ENCODE assay signal across 16 cellular contexts in the genomic region with DNA sequence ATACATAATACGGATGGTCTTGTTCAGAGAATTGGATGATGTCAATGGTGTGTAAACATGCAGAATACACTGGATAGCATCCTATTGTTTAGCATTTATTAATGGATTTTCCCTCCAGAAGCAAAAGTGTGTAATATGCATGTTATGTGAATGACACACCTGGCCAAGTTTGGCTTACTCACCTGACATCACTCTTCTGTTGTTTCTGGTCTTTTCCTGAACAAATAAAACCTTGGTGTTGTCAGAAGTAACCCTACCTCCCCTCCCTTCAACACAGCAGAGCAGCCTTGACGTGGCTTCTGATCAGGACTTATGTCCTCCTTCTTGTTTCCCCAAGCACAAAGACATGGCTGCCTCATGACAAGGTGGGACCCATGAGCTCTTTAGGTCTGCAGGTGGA.
DNase-seq lines count a peak whose midpoint lies in the region; ATAC-seq and TF ChIP-seq lines count a peak whose summit lies in the region.
"Had no signal": no experiment of that assay in that cellular context is flagged by ENCODE, and none has a peak within 500 bp of the region (broad histone marks: within the 10 kb centered on the region; RNA-seq: fewer than 3 reads in every experiment).

No MANE protein-coding gene starts in this region.

- peak overlapping the region; percentile 25 for H3K27ac ChIP-seq in epithelial cell of prostate
- H3K27ac ChIP-seq: 22Rv1 had no signal

- no peak for ATAC-seq in activated T-cell treated with anti-CD3 and anti-CD28 coated beads, Interleukin-2, amount 50 U/mL, for 72 hours (replicated peaks in 1 of 2)
- ATAC-seq: CD8-positive, alpha-beta T cell; GM12878; HepG2 had no signal

- H3K36me3 Mint-ChIP-seq in activated T-cell treated with anti-CD3 and anti-CD28 coated beads, Interleukin-2, amount 50 U/mL, for 72 hours (ENCODE audit: insufficient read depth in 2 of 2): no peaks in the 10 kb centered on the region
- no peaks in the 10 kb centered on the region for H3K36me3 Mint-ChIP-seq in nephron progenitor cell (ENCODE audit: low read depth)
- H3K36me3 Mint-ChIP-seq: CD14-positive monocyte; CD8-positive, alpha-beta T cell had no signal

- H3K27me3 Mint-ChIP-seq in activated T-cell treated with anti-CD3 and anti-CD28 coated beads, Interleukin-2, amount 50 U/mL, for 72 hours (ENCODE audit: low read depth): no peaks in the 10 kb centered on the region
- peaks cover 14% of the 10 kb centered on the region for H3K27me3 Mint-ChIP-seq in nephron progenitor cell (ENCODE audit: low read depth, poor library complexity)

- peak in 2 of 3 experiments; percentile 50 to 69 for DNase-seq in NCI-H1417 (lab: John Stamatoyannopoulos, UW)
- no peak for DNase-seq in NCI-H1417 treated with DMSO at 0.1 percent for 48 hours (lab: John Stamatoyannopoulos, UW)
- DNase-seq in DMS153 (lab: John Stamatoyannopoulos, UW): peak; percentile 85
- peak; percentile 98 for DNase-seq in NCI-H748 treated with DMSO at 0.1 percent for 48 hours (lab: John Stamatoyannopoulos, UW)
- DNase-seq in epithelial cell of prostate (ENCODE audit: low read depth, low spot score): peak; percentile 22
- DNase-seq in stimulated activated CD4-positive, alpha-beta T cell treated with anti-CD3 and anti-CD28 coated beads, Interleukin-4, amount 100 ng/mL, for 24 hours: no peak
- no peak for DNase-seq in activated T-cell treated with anti-CD3 and anti-CD28 coated beads, Interleukin-2, amount 50 U/mL, for 72 hours
- no peak for DNase-seq in nephron progenitor cell
- DNase-seq: CD8-positive, alpha-beta T cell; DMS79; HCEC 1CT; HFFc6 had no signal

- no peaks in the 10 kb centered on the region for H3K4me1 Mint-ChIP-seq in activated T-cell treated with anti-CD3 and anti-CD28 coated beads, Interleukin-2, amount 50 U/mL, for 72 hours (ENCODE audit: low read depth)
- H3K4me1 Mint-ChIP-seq in nephron progenitor cell: no peaks in the 10 kb centered on the region
- H3K4me1 Mint-ChIP-seq: CD14-positive monocyte had no signal

- peaks cover 1 to 4% of the 10 kb centered on the region in 2 donors for H3K9me3 Mint-ChIP-seq in activated T-cell treated with anti-CD3 and anti-CD28 coated beads, Interleukin-2, amount 50 U/mL, for 72 hours
- no peaks in the 10 kb centered on the region for H3K9me3 Mint-ChIP-seq in nephron progenitor cell
- H3K9me3 Mint-ChIP-seq: CD8-positive, alpha-beta T cell; HFFc6 had no signal

- no peak for TF ChIP-seq CTCF in nephron progenitor cell (IDR thresholded peaks at IDR 0.05)

- H3K4me3 Mint-ChIP-seq in activated T-cell treated with anti-CD3 and anti-CD28 coated beads, Interleukin-2, amount 50 U/mL, for 72 hours: no peak overlapping the region
- no peak overlapping the region for H3K4me3 Mint-ChIP-seq in nephron progenitor cell
- H3K4me3 Mint-ChIP-seq: CD14-positive monocyte; CD8-positive, alpha-beta T cell; HFFc6 had no signal

- no peak overlapping the region for H3K27ac Mint-ChIP-seq in activated T-cell treated with anti-CD3 and anti-CD28 coated beads, Interleukin-2, amount 50 U/mL, for 72 hours
- H3K27ac Mint-ChIP-seq in nephron progenitor cell: no peak overlapping the region
- H3K27ac Mint-ChIP-seq: CD14-positive monocyte; CD8-positive, alpha-beta T cell; HFFc6 had no signal

Comparison
In these comparisons a context has a peak if more than half of its experiments do, and no peak if none do; other contexts are left out.
1. DNase-seq: peak in NCI-H1417 (2 of 3), DMS153 (single experiment), NCI-H748 treated with DMSO at 0.1 percent for 48 hours (single experiment) and epithelial cell of prostate (single experiment); none in NCI-H1417 treated with DMSO at 0.1 percent for 48 hours (single experiment), stimulated activated CD4-positive, alpha-beta T cell treated with anti-CD3 and anti-CD28 coated beads, Interleukin-4, amount 100 ng/mL, for 24 hours (single experiment), activated T-cell treated with anti-CD3 and anti-CD28 coated beads, Interleukin-2, amount 50 U/mL, for 72 hours (0 of 2) and nephron progenitor cell (single experiment).